In the genomic region with DNA sequence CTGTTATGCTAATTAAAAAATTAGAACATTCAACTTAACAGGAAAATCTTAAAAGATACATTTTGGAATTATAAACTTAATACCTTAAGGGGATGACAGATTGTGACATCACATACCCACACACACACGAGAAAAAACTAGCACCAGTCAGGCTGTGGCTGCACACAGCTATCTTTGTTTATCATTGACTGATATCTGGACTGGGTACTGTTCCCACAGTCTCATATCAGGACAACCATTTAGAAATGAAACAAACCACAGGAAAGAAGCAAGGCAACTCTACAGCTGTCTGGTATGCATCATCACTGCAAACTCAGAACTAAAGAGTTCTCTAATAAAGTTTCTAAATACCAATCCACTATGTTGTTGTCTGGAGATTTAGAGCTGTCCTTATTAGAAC, we compare ENCODE assay signal across 9 cellular contexts.
A peak's percentile ranks its signal among the peaks of the same experiment; 100 is the strongest.
DNase-seq lines count a peak whose midpoint lies in the region; ATAC-seq, FAIRE-seq and TF ChIP-seq lines count a peak whose summit lies in the region.
"Had no signal": no experiment of that assay in that cellular context is flagged by ENCODE, and none has a peak within 500 bp of the region (broad histone marks: within the 10 kb centered on the region; RNA-seq: fewer than 3 reads in every experiment).

No MANE protein-coding gene starts in this region.

- H3K9me3 Mint-ChIP-seq in osteocyte (ENCODE audit: unreplicated experiment): peaks cover 11% of the 10 kb centered on the region

- peaks cover 35% of the 10 kb centered on the region for H3K36me3 Mint-ChIP-seq in osteocyte (ENCODE audit: unreplicated experiment)

- H3K27me3 Mint-ChIP-seq in osteocyte (ENCODE audit: unreplicated experiment): no peaks in the 10 kb centered on the region

- peaks cover 12% of the 10 kb centered on the region for H3K4me1 Mint-ChIP-seq in osteocyte (ENCODE audit: unreplicated experiment)

- FAIRE-seq in D721Med (lab: Jason Lieb, UNC): no peak
- FAIRE-seq: H1 had no signal

- POLR2A ChIA-PET in HEK293T (lab: Yijun Ruan, JAX): no interaction called here

- CTCF ChIA-PET in HEK293T (lab: Yijun Ruan, JAX): no interaction called here

- TF ChIP-seq CTCF in D721Med (IDR thresholded peaks at IDR 0.05; ENCODE audit: insufficient read depth, missing control alignments) (no peak), osteocyte (IDR thresholded peaks at IDR 0.05) (no peak)

- no peak overlapping the region for H3K4me3 Mint-ChIP-seq in osteocyte (ENCODE audit: unreplicated experiment)

- DNase-seq in EH (ENCODE audit: low read depth) (peak; percentile 79), HEK293T (ENCODE audit: extremely low spot score) (no peak), D721Med (ENCODE audit: insufficient read length, low spot score) (no peak), osteocyte (ENCODE audit: extremely low spot score, unreplicated experiment) (no peak), COLO829 (ENCODE audit: low spot score) (no peak)

- ATAC-seq in GM19452 (IDR thresholded peaks at IDR 0.05; ENCODE audit: unreplicated experiment) (peak; percentile 87), HG03432 (IDR thresholded peaks at IDR 0.05; ENCODE audit: unreplicated experiment) (peak; percentile 92), esophagus mucosa (peak; percentile 23)

- no peak overlapping the region for H3K27ac Mint-ChIP-seq in osteocyte (ENCODE audit: unreplicated experiment)

TF ChIP-seq in HEK293T, 16 proteins besides CTCF, POLR2A, EP300 and RAD21:
- TF ChIP-seq CTBP1 (IDR thresholded peaks at IDR 0.05; ENCODE audit: borderline replicate concordance) (no peak), ELF4 (IDR thresholded peaks at IDR 0.05) (no peak), HDGF (IDR thresholded peaks at IDR 0.05; ENCODE audit: borderline replicate concordance) (no peak), ZNF384 (IDR thresholded peaks at IDR 0.05) (no peak)

Comparison
In these comparisons a context has a peak if more than half of its experiments do, and no peak if none do; other contexts are left out.
1. ATAC-seq: peak in every context shown above with its lines; median percentile 92 in HG03432; 87 in GM19452; 23 in esophagus mucosa.